ENCODE assay signal across 24 cellular contexts in genomic region chr9:6488395-6488794, GRCh38.
DNase-seq lines count a peak whose midpoint lies in the region; ATAC-seq and TF ChIP-seq lines count a peak whose summit lies in the region.
"Had no signal": no experiment of that assay in that cellular context is flagged by ENCODE, and none has a peak within 500 bp of the region (broad histone marks: within the 10 kb centered on the region; RNA-seq: fewer than 3 reads in every experiment).

No MANE protein-coding gene starts in this region.

- peaks cover 5% of the 10 kb centered on the region for H3K27me3 Mint-ChIP-seq in GM23338 (ENCODE audit: insufficient read depth, low read depth, poor library complexity)
- H3K27me3 Mint-ChIP-seq: activated CD4-positive, alpha-beta memory T cell treated with anti-CD3 and anti-CD28 coated beads, Interleukin-2, amount 10 ng/mL, durations not matched to agents 7 days and 5 days; activated T-helper 17 cell treated with anti-CD3 and anti-CD28 coated beads, Interleukin-2, amount 50 U/mL, for 72 hours; stimulated activated naive B cell treated with anti-CD40 and anti-IgM and Interleukin-4, amounts not matched to agents 10 μg/mL and 1 μg/mL and 100 μg/mL, for 72 hours had no signal

- no peak overlapping the region for H3K4me3 Mint-ChIP-seq in GM23338
- H3K4me3 Mint-ChIP-seq: activated CD4-positive, alpha-beta memory T cell treated with anti-CD3 and anti-CD28 coated beads, Interleukin-2, amount 10 ng/mL, durations not matched to agents 7 days and 5 days; activated T-helper 17 cell treated with anti-CD3 and anti-CD28 coated beads, Interleukin-2, amount 50 U/mL, for 72 hours; stimulated activated naive B cell treated with anti-CD40 and anti-IgM and Interleukin-4, amounts not matched to agents 10 μg/mL and 1 μg/mL and 100 μg/mL, for 72 hours; T-helper 1 cell treated with Interleukin-12 subunit alpha and Interleukin-12 subunit beta and Interleukin-4 antibody, amounts not matched to agents 30 μg/mL and 1 μg/mL, for 36 hours had no signal

- H3K79me2 ChIP-seq in GM23338 (replicated peaks; ENCODE audit: insufficient read depth) (peaks cover 16% of the 10 kb centered on the region), Loucy (ENCODE audit: insufficient read depth, low read length) (peaks cover 5% of the 10 kb centered on the region; the same call in 1 of the 2 replicates), mesendoderm (ENCODE audit: control insufficient read depth, insufficient read depth, low read length) (peaks cover 4% of the 10 kb centered on the region)

- H3K36me3 ChIP-seq in GM23338 (ENCODE audit: insufficient read depth) = 0 out of 2 replicates have a peak, but pooled peaks cover 6% of the 10 kb centered on the region
- H3K36me3 ChIP-seq in Loucy (ENCODE audit: insufficient read depth, low read length) = peaks cover 56% of the 10 kb centered on the region; the same call in 1 of the 2 replicates
- H3K36me3 ChIP-seq in brain microvascular endothelial cell (replicated peaks) = peaks cover 18% of the 10 kb centered on the region
- H3K36me3 ChIP-seq in mesendoderm (ENCODE audit: control insufficient read depth, insufficient read depth, low read length) = peaks cover 3% of the 10 kb centered on the region
- H3K36me3 ChIP-seq in gastroesophageal sphincter = peaks cover 0 to 64% of the 10 kb centered on the region in 2 donors

- no peak overlapping the region for H3K4me2 ChIP-seq in GM23338
- H3K4me2 ChIP-seq in Loucy (ENCODE audit: low read depth, low read length, poor library complexity, severe bottlenecking) = no peak overlapping the region
- H3K4me2 ChIP-seq in mesendoderm (ENCODE audit: low read length) = no peak overlapping the region

- no peak overlapping the region for H2BK5ac ChIP-seq in mesendoderm (ENCODE audit: low read length)

- H3K27me3 ChIP-seq in GM23338 (ENCODE audit: insufficient read depth) = no peaks in the 10 kb centered on the region
- H3K27me3 ChIP-seq in Loucy (ENCODE audit: insufficient read depth, low read length, poor library complexity, severe bottlenecking) = no peaks in the 10 kb centered on the region
- H3K27me3 ChIP-seq in brain microvascular endothelial cell (replicated peaks) = no peaks in the 10 kb centered on the region
- H3K27me3 ChIP-seq in mesendoderm (ENCODE audit: insufficient read depth, low read length, poor library complexity) = no peaks in the 10 kb centered on the region
- no peaks in the 10 kb centered on the region for H3K27me3 ChIP-seq in gastroesophageal sphincter
- H3K27me3 ChIP-seq: pancreas, upper lobe of left lung had no signal

- TF ChIP-seq EP300 in gastroesophageal sphincter (IDR thresholded peaks at IDR 0.05) = no peak

- WGBS in mesendoderm (ENCODE audit: extremely low coverage, insufficient coverage, low lambda C conversion rate) = no CpG with 5 or more reads among the region's 7 CpGs
- 80 to 100% methylated on average over 1 to 2 of the region's 7 CpGs for WGBS in gastroesophageal sphincter (ENCODE audit: low coverage in 1 of 2), 2 donors

- in situ Hi-C loops in brain microvascular endothelial cell (cut with HindIII; ENCODE audit: low pct_ligation_motif_present, low sequenced_read_pairs) = no loop called here

- no peak overlapping the region for H3K4me3 ChIP-seq in GM23338
- H3K4me3 ChIP-seq in Loucy (ENCODE audit: low read length, poor library complexity, severe bottlenecking) = no peak overlapping the region
- no peak overlapping the region for H3K4me3 ChIP-seq in brain microvascular endothelial cell (ENCODE audit: low read depth, low read length)
- H3K4me3 ChIP-seq in mesendoderm (ENCODE audit: low read length) = no peak overlapping the region
- no peak overlapping the region for H3K4me3 ChIP-seq in gastroesophageal sphincter
- H3K4me3 ChIP-seq: HAP-1, pancreas, SK-N-MC, upper lobe of left lung had no signal

- TF ChIP-seq CTCF in GM23338 (conservative IDR thresholded peaks at IDR 0.05; ENCODE audit: low read depth in 2 of 2) (peak; percentile 36 to 51), Loucy (conservative IDR thresholded peaks at IDR 0.05; ENCODE audit: low read length) (0 out of 2 replicates have a peak, but pooled peaks have one; percentile 15), brain microvascular endothelial cell (IDR thresholded peaks at IDR 0.05; ENCODE audit: low read depth, low read length, missing control alignments) (peak; percentile 27), gastroesophageal sphincter (IDR thresholded peaks at IDR 0.05) (no peak)

- H3K56ac ChIP-seq in mesendoderm (ENCODE audit: low read length) = no peak overlapping the region

- H2AK5ac ChIP-seq in mesendoderm (ENCODE audit: low read length) = no peak overlapping the region

- H2AFZ ChIP-seq in GM23338 (no peak overlapping the region), Loucy (ENCODE audit: low read length) (no peak overlapping the region)

- H3K79me1 ChIP-seq in mesendoderm (ENCODE audit: low read length) = peaks cover 6% of the 10 kb centered on the region

- H2BK120ac ChIP-seq in mesendoderm (ENCODE audit: low read depth, low read length) = no peak overlapping the region

- no peak overlapping the region for H3K27ac ChIP-seq in GM23338 (ENCODE audit: low read depth)
- H3K27ac ChIP-seq in brain microvascular endothelial cell = no peak overlapping the region
- H3K27ac ChIP-seq in mesendoderm (ENCODE audit: low read depth, low read length) = no peak overlapping the region
- no peak overlapping the region for H3K27ac ChIP-seq in gastroesophageal sphincter
- H3K27ac ChIP-seq: pancreas, SK-N-MC, upper lobe of left lung had no signal

- no peaks in the 10 kb centered on the region for H3K4me1 Mint-ChIP-seq in GM23338
- H3K4me1 Mint-ChIP-seq: activated CD4-positive, alpha-beta memory T cell treated with anti-CD3 and anti-CD28 coated beads, Interleukin-2, amount 10 ng/mL, durations not matched to agents 7 days and 5 days; stimulated activated naive B cell treated with anti-CD40 and anti-IgM and Interleukin-4, amounts not matched to agents 10 μg/mL and 1 μg/mL and 100 μg/mL, for 72 hours had no signal

- no peak overlapping the region for H3K9ac ChIP-seq in Loucy (ENCODE audit: low read depth, low read length, poor library complexity, severe bottlenecking)
- H3K9ac ChIP-seq in mesendoderm (ENCODE audit: low read length) = no peak overlapping the region

- peak; percentile 65 for DNase-seq in GM23338 (ENCODE audit: low spot score)
- no peak for DNase-seq in brain microvascular endothelial cell
- peak; percentile 47 for DNase-seq in mesendoderm
- DNase-seq in amniotic stem cell (lab: John Stamatoyannopoulos, UW) = no peak
- DNase-seq: activated CD4-positive, alpha-beta memory T cell treated with anti-CD3 and anti-CD28 coated beads, Interleukin-2, amount 10 ng/mL, durations not matched to agents 7 days and 5 days; activated naive CD4-positive, alpha-beta T cell treated with anti-CD3 and anti-CD28 coated beads, Interleukin-2, amount 50 U/mL, for 16 hours; C1 segment of cervical spinal cord; NCI-H1092 treated with DMSO at 0.1 percent for 48 hours; NCI-H1694 treated with DMSO at 0.1 percent for 48 hours; NCI-H2171 treated with DMSO at 0.1 percent for 48 hours; NCI-H524; pancreas; PC-3; retina; stimulated activated naive B cell treated with anti-CD40 and anti-IgM and Interleukin-4, amounts not matched to agents 10 μg/mL and 1 μg/mL and 100 μg/mL, for 72 hours; substantia nigra; upper lobe of left lung had no signal

- TF ChIP-seq POLR2A in gastroesophageal sphincter (IDR thresholded peaks at IDR 0.05) = no peak

- no peak overlapping the region for H3K18ac ChIP-seq in mesendoderm (ENCODE audit: low read length)

- H2BK15ac ChIP-seq in mesendoderm (replicated peaks; ENCODE audit: low read depth) = no peak overlapping the region

- H3K9me2 ChIP-seq in GM23338 (ENCODE audit: insufficient read depth) (no peaks in the 10 kb centered on the region), Loucy (replicated peaks; ENCODE audit: low read depth, low read length) (no peaks in the 10 kb centered on the region)

- H3K4ac ChIP-seq in mesendoderm (ENCODE audit: low read depth, low read length) = no peak overlapping the region

- no peak overlapping the region for H4K8ac ChIP-seq in mesendoderm (ENCODE audit: low read depth, low read length)

- no peak overlapping the region for H4K5ac ChIP-seq in mesendoderm (ENCODE audit: low read length)

- H3K9me3 ChIP-seq in Loucy (ENCODE audit: insufficient read depth, low read depth, low read length) (no peaks in the 10 kb centered on the region), gastroesophageal sphincter (no peaks in the 10 kb centered on the region)
- H3K9me3 ChIP-seq: HAP-1, pancreas, upper lobe of left lung had no signal

- 0 out of 2 replicates have a peak, but pooled peaks cover 7% of the 10 kb centered on the region for H3K4me1 ChIP-seq in GM23338 (ENCODE audit: insufficient read depth)
- no peaks in the 10 kb centered on the region for H3K4me1 ChIP-seq in Loucy (ENCODE audit: insufficient read depth, low read length, poor library complexity, severe bottlenecking)
- no peaks in the 10 kb centered on the region for H3K4me1 ChIP-seq in mesendoderm (ENCODE audit: control insufficient read depth, low read depth, low read length)
- H3K4me1 ChIP-seq in gastroesophageal sphincter = no peaks in the 10 kb centered on the region
- H3K4me1 ChIP-seq: HAP-1, pancreas, upper lobe of left lung had no signal

- H4K20me1 ChIP-seq in GM23338 (replicated peaks; ENCODE audit: insufficient read depth) = no peaks in the 10 kb centered on the region; the same call in none of the 2 replicates
- no peaks in the 10 kb centered on the region for H4K20me1 ChIP-seq in Loucy (ENCODE audit: insufficient read depth, low read length, poor library complexity, severe bottlenecking)

- ATAC-seq in GM23338 (peak; percentile 75), GM21381 (IDR thresholded peaks at IDR 0.05; ENCODE audit: unreplicated experiment) (no peak), gastroesophageal sphincter (no peak)
- ATAC-seq: activated T-helper 17 cell treated with anti-CD3 and anti-CD28 coated beads, Interleukin-2, amount 50 U/mL, for 72 hours; pancreas; PC-3; stimulated activated naive B cell treated with anti-CD40 and anti-IgM and Interleukin-4, amounts not matched to agents 10 μg/mL and 1 μg/mL and 100 μg/mL, for 72 hours had no signal

- no peaks in the 10 kb centered on the region for H3K9me3 Mint-ChIP-seq in GM23338
- H3K9me3 Mint-ChIP-seq: activated CD4-positive, alpha-beta memory T cell treated with anti-CD3 and anti-CD28 coated beads, Interleukin-2, amount 10 ng/mL, durations not matched to agents 7 days and 5 days; activated T-helper 17 cell treated with anti-CD3 and anti-CD28 coated beads, Interleukin-2, amount 50 U/mL, for 72 hours; stimulated activated naive B cell treated with anti-CD40 and anti-IgM and Interleukin-4, amounts not matched to agents 10 μg/mL and 1 μg/mL and 100 μg/mL, for 72 hours; T-helper 1 cell treated with Interleukin-12 subunit alpha and Interleukin-12 subunit beta and Interleukin-4 antibody, amounts not matched to agents 30 μg/mL and 1 μg/mL, for 36 hours had no signal

- H3K23ac ChIP-seq in mesendoderm (ENCODE audit: low read length) = no peak overlapping the region

- H3F3A ChIP-seq in GM23338 (replicated peaks; ENCODE audit: low read depth) (no peaks in the 10 kb centered on the region), Loucy (ENCODE audit: low read depth) (no peaks in the 10 kb centered on the region)

- peaks cover 29% of the 10 kb centered on the region for H3K36me3 Mint-ChIP-seq in GM23338 (ENCODE audit: low read depth)

- H3K27ac Mint-ChIP-seq in GM23338 = no peak overlapping the region
- H3K27ac Mint-ChIP-seq: activated CD4-positive, alpha-beta memory T cell treated with anti-CD3 and anti-CD28 coated beads, Interleukin-2, amount 10 ng/mL, durations not matched to agents 7 days and 5 days; activated T-helper 17 cell treated with anti-CD3 and anti-CD28 coated beads, Interleukin-2, amount 50 U/mL, for 72 hours; stimulated activated naive B cell treated with anti-CD40 and anti-IgM and Interleukin-4, amounts not matched to agents 10 μg/mL and 1 μg/mL and 100 μg/mL, for 72 hours; T-helper 1 cell treated with Interleukin-12 subunit alpha and Interleukin-12 subunit beta and Interleukin-4 antibody, amounts not matched to agents 30 μg/mL and 1 μg/mL, for 36 hours had no signal

Comparison
In these comparisons a context has a peak if more than half of its experiments do, and no peak if none do; other contexts are left out.
1. DNase-seq: peak in GM23338 (single experiment) and mesendoderm (single experiment); none in brain microvascular endothelial cell (single experiment) and amniotic stem cell (single experiment).
2. CTCF ChIP-seq: peak in GM23338 (2 of 2), Loucy (single experiment) and brain microvascular endothelial cell (single experiment); none in gastroesophageal sphincter (0 of 4).